Comparison of ENCODE assay signal across 9 cellular contexts in genomic region chr12:109863961-109864712, GRCh38. TPM values are rescaled to one million over a fixed set of nuclear protein-coding genes. Genes with fewer than 3 reads are reported as not detected.
DNase-seq lines count a peak whose midpoint lies in the region; ATAC-seq and TF ChIP-seq lines count a peak whose summit lies in the region.
"Had no signal": no experiment of that assay in that cellular context is flagged by ENCODE, and none has a peak within 500 bp of the region (broad histone marks: within the 10 kb centered on the region; RNA-seq: fewer than 3 reads in every experiment).

No MANE protein-coding gene starts in this region.

- H3K27ac ChIP-seq in adrenal gland = peak overlapping the region in 2 of 5 donors; percentile 66 to 69

- H3K27me3 ChIP-seq in adrenal gland = no peaks in the 10 kb centered on the region

- TF ChIP-seq CTCF in adrenal gland (IDR thresholded peaks at IDR 0.05) = no peak

- H3K4me3 ChIP-seq in adrenal gland = no peak overlapping the region

- DNase-seq in DMS153 (lab: John Stamatoyannopoulos, UW) (peak; percentile 52), DMS153 treated with DMSO at 0.1 percent for 48 hours (lab: John Stamatoyannopoulos, UW; ENCODE audit: unreplicated experiment) (no peak), adrenal gland (peak in 6 of 7 donors; percentile 54 to 81 (median 68)), kidney tubule cell (ENCODE audit: low spot score) (peak; percentile 77), superior temporal gyrus (ENCODE audit: extremely low spot score) (peak; percentile 93), DMS79 (lab: John Stamatoyannopoulos, UW) (no peak), NCI-H1436 treated with DMSO at 0.1 percent for 48 hours (lab: John Stamatoyannopoulos, UW) (no peak)
- DNase-seq: activated CD8-positive, alpha-beta memory T cell treated with anti-CD3 and anti-CD28 coated beads, Interleukin-2, amount 50 U/mL, for 48 hours had no signal

- intact Hi-C loops in adrenal gland (cut with DNase I) = no loop called here

- WGBS in adrenal gland, 4 donors = 71 to 81% (median 77%) methylated on average over 7 of the region's 7 CpGs

- H3K4me1 ChIP-seq in adrenal gland (replicated peaks in 1 of 2) = peaks cover 9 to 24% of the 10 kb centered on the region in 2 donors

- no peaks in the 10 kb centered on the region for H3K36me3 ChIP-seq in adrenal gland (replicated peaks in 1 of 2)

- TF ChIP-seq POLR2A in adrenal gland (IDR thresholded peaks at IDR 0.05) = no peak

- ATAC-seq in HG03520 (IDR thresholded peaks at IDR 0.05; ENCODE audit: unreplicated experiment) = no peak

- H3K9me3 ChIP-seq in adrenal gland (replicated peaks in 1 of 3) = no peaks in the 10 kb centered on the region

RNA-seq across cellular contexts. Expression of gene GLTP, which starts 16.2 kb away (rescaled TPM):
- 10 to 100 TPM; 29.7 to 58.8 (median 38.4) TPM for total RNA-seq in adrenal gland
- 10 to 100 TPM; 24.5 to 38.6 (median 27.4) TPM for polyA plus RNA-seq in adrenal gland

RNA-seq across cellular contexts. Expression of gene TRPV4, which starts 30.9 kb away (rescaled TPM):
- 1 to 10 TPM in 7 of 8 donors, under 1 TPM in 1; 0.30 to 5.9 (median 2.5) TPM for total RNA-seq in adrenal gland
- polyA plus RNA-seq in adrenal gland = under 1 TPM; 0.46 to 0.64 (median 0.48) TPM

RNA-seq across cellular contexts. Expression of gene TCHP, which starts 35.9 kb away (rescaled TPM):
- 10 to 100 TPM in 4 of 8 donors, 1 to 10 TPM in 4; 8.8 to 18.7 (median 12.4) TPM for total RNA-seq in adrenal gland
- 10 to 100 TPM in 2 of 3 donors, 1 to 10 TPM in 1; 8.3 to 21.1 (median 11.3) TPM for polyA plus RNA-seq in adrenal gland

Comparison
In these comparisons a context has a peak if more than half of its experiments do, and no peak if none do; other contexts are left out.
1. DNase-seq: peak in DMS153 (single experiment), adrenal gland (6 of 7), kidney tubule cell (single experiment) and superior temporal gyrus (single experiment); none in DMS153 treated with DMSO at 0.1 percent for 48 hours (single experiment), DMS79 (single experiment) and NCI-H1436 treated with DMSO at 0.1 percent for 48 hours (single experiment).